In the genomic region with DNA sequence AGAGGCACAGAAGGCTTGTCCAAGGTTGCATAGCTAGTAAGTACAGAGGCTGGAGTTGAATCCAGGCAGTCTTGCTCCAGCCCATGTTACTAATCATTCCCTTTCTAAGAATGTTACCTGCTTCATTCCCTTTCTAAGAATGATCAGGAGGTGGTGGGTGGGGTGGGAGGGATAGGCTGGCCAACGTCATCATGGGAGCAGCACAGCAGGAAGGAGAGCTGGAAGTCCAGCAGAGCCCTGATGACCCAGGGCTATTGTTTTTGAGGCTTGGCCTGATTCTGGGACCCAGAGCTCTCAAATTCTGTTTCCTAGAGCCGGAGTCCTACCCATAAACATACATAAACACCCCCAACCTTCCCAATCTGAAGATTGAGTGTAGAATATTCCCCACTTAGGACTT, we compare ENCODE assay signal across 29 cellular contexts.
"Had no signal": no experiment of that assay in that cellular context is flagged by ENCODE, and none has a peak within 500 bp of the region (broad histone marks: within the 10 kb centered on the region; RNA-seq: fewer than 3 reads in every experiment).

No MANE protein-coding gene starts in this region.

- H3K27ac ChIP-seq: RWPE1, SJCRH30, SK-N-MC, WERI-Rb-1 had no signal

- H3K9me3 ChIP-seq: MG63, SJCRH30 had no signal

- ATAC-seq: activated CD8-positive, alpha-beta memory T cell treated with anti-CD3 and anti-CD28 coated beads, Interleukin-2, amount 10 ng/mL, durations not matched to agents 7 days and 5 days; activated naive CD8-positive, alpha-beta T cell treated with anti-CD3 and anti-CD28 coated beads, Interleukin-2, amount 50 U/mL, for 24 hours had no signal

- H3K27me3 ChIP-seq: MG63 had no signal

- H3K4me3 ChIP-seq: MG63, SJCRH30, SK-N-MC had no signal

- H3K4me1 ChIP-seq: SJCRH30 had no signal

- H3K36me3 ChIP-seq: MG63, SJCRH30, WERI-Rb-1 had no signal

- DNase-seq: activated CD4-positive, alpha-beta memory T cell treated with anti-CD3 and anti-CD28 coated beads, Interleukin-2, amount 10 ng/mL, durations not matched to agents 7 days and 5 days; activated CD4-positive, alpha-beta T cell treated with anti-CD3 and anti-CD28 coated beads for 1 hour; activated CD4-positive, alpha-beta T cell treated with anti-CD3 and anti-CD28 coated beads for 48 hours; activated CD4-positive, CD25-positive, alpha-beta regulatory T cell; activated CD8-positive, alpha-beta memory T cell treated with anti-CD3 and anti-CD28 coated beads for 24 hours; activated CD8-positive, alpha-beta memory T cell treated with anti-CD3 and anti-CD28 coated beads, Interleukin-2, amount 10 ng/mL, durations not matched to agents 7 days and 5 days; activated CD8-positive, alpha-beta memory T cell treated with anti-CD3 and anti-CD28 coated beads, Interleukin-2, amount 50 U/mL, for 48 hours; activated effector memory CD4-positive, alpha-beta T cell treated with Interleukin-2 at 50 U/mL for 16 hours; activated naive CD4-positive, alpha-beta T cell treated with anti-CD3 and anti-CD28 coated beads, Interleukin-2, amount 10 ng/mL, durations not matched to agents 7 days and 5 days; activated naive CD8-positive, alpha-beta T cell treated with anti-CD3 and anti-CD28 coated beads, Interleukin-2, amount 50 U/mL, for 24 hours; activated T-cell treated with anti-CD3 and anti-CD28 coated beads, Interleukin-2, amount 50 U/mL, for 48 hours; anterior cingulate cortex; IMR-90; Karpas-422; KBM-7; MG63; NCI-H1048; NCI-H1105 treated with DMSO at 0.1 percent for 48 hours; NCI-H1436 treated with DMSO at 0.1 percent for 48 hours; NCI-H1694 treated with DMSO at 0.1 percent for 48 hours; NCI-H2029; NCI-H345; NCI-H524 treated with DMSO at 0.1 percent for 48 hours; Right ventricle myocardium superior; SJCRH30; T1000; WERI-Rb-1 had no signal
